ENCODE assay signal across 21 cellular contexts in the genomic region with DNA sequence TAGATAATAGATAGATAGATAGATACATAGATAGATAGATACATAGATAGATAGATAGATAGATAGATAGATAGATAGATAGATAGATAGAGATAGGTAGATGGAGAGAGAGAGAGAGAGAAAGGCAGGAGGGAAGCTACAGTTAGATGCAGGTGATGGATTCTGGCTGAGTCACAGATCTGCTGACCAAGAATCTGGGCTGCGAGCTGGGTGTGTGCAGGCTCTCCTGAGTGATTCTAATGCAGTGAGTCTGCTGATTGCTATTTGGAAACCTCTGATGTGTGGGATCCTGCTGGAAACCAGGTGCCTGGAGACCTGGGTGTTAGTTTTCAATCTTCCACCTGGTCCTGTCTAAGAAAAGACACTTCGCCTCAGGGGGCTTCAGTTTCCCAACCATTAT.
DNase-seq lines count a peak whose midpoint lies in the region; FAIRE-seq and TF ChIP-seq lines count a peak whose summit lies in the region.
"Had no signal": no experiment of that assay in that cellular context is flagged by ENCODE, and none has a peak within 500 bp of the region (broad histone marks: within the 10 kb centered on the region; RNA-seq: fewer than 3 reads in every experiment).

No MANE protein-coding gene starts in this region.

- intact Hi-C loops in testis (cut with DNase I; ENCODE audit: low total_unique reads) = no loop called here

- no peaks in the 10 kb centered on the region for H3K4me1 ChIP-seq in testis

- no peaks in the 10 kb centered on the region for H3K9me3 ChIP-seq in testis

- no peaks in the 10 kb centered on the region for H3K36me3 ChIP-seq in bronchial epithelial cell (ENCODE audit: control insufficient read depth, insufficient read depth, low read length)
- H3K36me3 ChIP-seq in testis (ENCODE audit: low read depth, missing control alignments) = no peaks in the 10 kb centered on the region

- FAIRE-seq in bronchial epithelial cell (lab: Jason Lieb, UNC) = no peak
- FAIRE-seq: GM12892, GM19239, H54 had no signal

- DNase-seq in Caki2 (ENCODE audit: low read depth) (peak; percentile 43), bronchial epithelial cell (ENCODE audit: low read depth) (peak; percentile 5), islet precursor cell (peak; percentile 57), testis (peak; percentile 1), AG08396 (ENCODE audit: low spot score) (no peak), Ammon's horn (ENCODE audit: low spot score) (no peak)
- DNase-seq in central memory CD4-positive, alpha-beta T cell = no peak
- DNase-seq: DMS153, DND-41, Kasumi-1, NCI-H1092 treated with DMSO at 0.1 percent for 48 hours, NCI-H146, NCI-H1930, NCI-H446, NCI-H524 treated with DMSO at 0.1 percent for 48 hours, NCI-H82, PC-9, Right ventricle myocardium superior had no signal

- TF ChIP-seq POLR2A in testis (IDR thresholded peaks at IDR 0.05) = no peak

- 81 to 93% methylated on average over 2 of the region's 2 CpGs for WGBS in testis, 2 donors

- in situ Hi-C loops in Caki2 (cut with HindIII; ENCODE audit: low pct_unique_long_range_greater_than_20kb, low sequenced_read_pairs) = no loop called here

- no peak overlapping the region for H3K4me3 ChIP-seq in bronchial epithelial cell (ENCODE audit: low read depth, low read length)
- no peak overlapping the region for H3K4me3 ChIP-seq in testis
- H3K4me3 ChIP-seq: PC-9 had no signal

- TF ChIP-seq CTCF in bronchial epithelial cell (IDR thresholded peaks at IDR 0.05; ENCODE audit: insufficient read depth, low read length, severe bottlenecking) (no peak), testis (IDR thresholded peaks at IDR 0.05) (no peak)

- no peak overlapping the region for H3K27ac ChIP-seq in testis
- H3K27ac ChIP-seq: PC-9 had no signal

- H3K27me3 ChIP-seq in bronchial epithelial cell (ENCODE audit: control insufficient read depth, insufficient read depth, low read length) = no peaks in the 10 kb centered on the region
- no peaks in the 10 kb centered on the region for H3K27me3 ChIP-seq in testis

Comparison
In these comparisons a context has a peak if more than half of its experiments do, and no peak if none do; other contexts are left out.
1. DNase-seq: peak in Caki2 (single experiment), bronchial epithelial cell (single experiment), islet precursor cell (single experiment) and testis (single experiment); none in AG08396 (single experiment), Ammon's horn (single experiment) and central memory CD4-positive, alpha-beta T cell (single experiment).